13 cellular contexts compared by ENCODE assay signal in the genomic region with DNA sequence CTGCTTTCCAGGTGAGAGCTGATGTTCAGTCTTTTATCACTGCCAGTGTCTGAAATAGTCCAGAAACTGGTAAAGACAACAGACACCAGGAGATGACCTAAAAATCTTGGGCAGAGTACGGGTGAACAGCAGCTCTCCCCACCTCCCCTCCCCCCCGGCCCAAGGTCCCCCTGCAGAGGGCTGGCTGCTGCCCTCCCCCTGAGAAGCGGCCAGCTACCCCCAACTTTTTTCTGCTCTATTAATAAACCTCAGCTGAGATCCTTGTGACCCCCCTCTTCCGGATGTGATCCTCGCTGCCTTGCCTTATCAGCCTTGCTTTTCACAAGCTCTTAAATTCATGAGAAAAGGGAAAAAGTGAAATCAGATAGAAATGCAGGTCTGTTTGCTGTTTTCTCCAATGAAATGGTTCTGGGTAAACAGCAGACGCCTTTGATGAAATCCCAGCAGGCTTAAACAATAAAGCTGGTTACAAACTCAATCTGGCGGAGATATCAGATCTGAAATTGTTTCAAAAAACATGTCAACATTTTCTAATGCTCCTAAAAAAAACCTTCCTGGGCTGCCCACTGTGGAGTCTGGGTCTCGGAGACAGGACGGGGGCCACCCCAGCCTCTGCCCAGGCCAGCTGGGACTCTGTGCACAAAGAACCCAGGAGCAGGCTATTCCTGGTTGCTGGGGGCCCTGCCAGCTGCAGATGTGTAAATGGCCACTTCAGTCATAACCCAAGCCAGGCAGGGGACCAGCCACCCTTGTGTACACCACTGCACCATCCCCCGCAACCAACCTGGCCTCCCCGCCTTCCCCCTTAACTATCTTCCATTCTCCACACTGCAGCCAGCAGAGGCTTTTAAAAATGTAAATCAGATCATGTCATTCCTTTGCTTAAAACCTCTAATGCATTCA. TPM values are rescaled to one million over a fixed set of nuclear protein-coding genes. Genes with fewer than 3 reads are reported as not detected.
DNase-seq lines count a peak whose midpoint lies in the region; ATAC-seq and TF ChIP-seq lines count a peak whose summit lies in the region.
"Had no signal": no experiment of that assay in that cellular context is flagged by ENCODE, and none has a peak within 500 bp of the region (broad histone marks: within the 10 kb centered on the region; RNA-seq: fewer than 3 reads in every experiment).

No MANE protein-coding gene starts in this region.

- ATAC-seq in SK-N-SH treated with all-trans-retinoic acid at 6 μM for 48 hours (no peak; the same call in 2 of the 3 replicates), HG03439 (IDR thresholded peaks at IDR 0.05; ENCODE audit: unreplicated experiment) (no peak)

- intact Hi-C loops in prostate gland (cut with DNase I) = loop anchor here (5.0 kb wide), 1 partner anchor 59 kb away; no protein-coding TSS in a partner anchor
- intact Hi-C loops in tibial artery (cut with DNase I; ENCODE audit: low total_unique reads) = no loop called here

- H3K27ac ChIP-seq in right atrium auricular region = peak overlapping the region; percentile 46 to 87
- H3K27ac ChIP-seq in prostate gland = peak overlapping the region; percentile 84 to 87
- no peak overlapping the region for H3K27ac ChIP-seq in tibial artery
- H3K27ac ChIP-seq: HL-60, SJSA1 had no signal

- no peaks in the 10 kb centered on the region for H3K36me3 ChIP-seq in H7 (replicated peaks; ENCODE audit: control insufficient read depth, insufficient read depth, low read length)
- H3K36me3 ChIP-seq in right atrium auricular region = no peaks in the 10 kb centered on the region
- H3K36me3 ChIP-seq in prostate gland = no peaks in the 10 kb centered on the region
- no peaks in the 10 kb centered on the region for H3K36me3 ChIP-seq in tibial artery
- H3K36me3 ChIP-seq: SJSA1 had no signal

- no peak for TF ChIP-seq POLR2A in prostate gland (IDR thresholded peaks at IDR 0.05)

- H3K4me3 ChIP-seq in H7 (ENCODE audit: insufficient read depth, low read depth, low read length) = no peak overlapping the region
- H3K4me3 ChIP-seq in right atrium auricular region = no peak overlapping the region
- no peak overlapping the region for H3K4me3 ChIP-seq in prostate gland
- H3K4me3 ChIP-seq in tibial artery = no peak overlapping the region
- H3K4me3 ChIP-seq: SJSA1 had no signal

- TF ChIP-seq CTCF in right atrium auricular region (IDR thresholded peaks at IDR 0.05) = no peak
- TF ChIP-seq CTCF in prostate gland (IDR thresholded peaks at IDR 0.05) = no peak
- no peak for TF ChIP-seq CTCF in tibial artery (IDR thresholded peaks at IDR 0.05)

- no peaks in the 10 kb centered on the region for H3K9me3 ChIP-seq in right atrium auricular region
- H3K9me3 ChIP-seq in prostate gland = no peaks in the 10 kb centered on the region
- no peaks in the 10 kb centered on the region for H3K9me3 ChIP-seq in tibial artery
- H3K9me3 ChIP-seq: SJSA1 had no signal

- H3K4me1 ChIP-seq in right atrium auricular region (peaks cover 0 to 46% of the 10 kb centered on the region in 2 donors), prostate gland (replicated peaks) (peaks cover 37% of the 10 kb centered on the region), tibial artery (peaks cover 0 to 39% (median 32%) of the 10 kb centered on the region in 4 donors)

- 32% methylated on average over 11 of the region's 11 CpGs for WGBS in prostate gland

- DNase-seq in H7 (peak; percentile 53), right atrium auricular region (ENCODE audit: low spot score) (no peak), prostate gland (ENCODE audit: low spot score) (no peak), middle frontal gyrus (ENCODE audit: extremely low spot score, low spot score) (no peak), tibial artery (no peak)
- DNase-seq: activated CD4-positive, alpha-beta memory T cell treated with anti-CD3 and anti-CD28 coated beads, Interleukin-2, amount 10 ng/mL, durations not matched to agents 7 days and 5 days; erythroblast; KBM-7 had no signal

- H3K27me3 ChIP-seq in H7 (ENCODE audit: control insufficient read depth, insufficient read depth, low read length) (peaks cover 10% of the 10 kb centered on the region), right atrium auricular region (no peaks in the 10 kb centered on the region), prostate gland (replicated peaks; ENCODE audit: insufficient read depth) (no peaks in the 10 kb centered on the region), tibial artery (peaks cover 0 to 7% of the 10 kb centered on the region in 2 donors)
- H3K27me3 ChIP-seq: SJSA1 had no signal

TF ChIP-seq in SK-N-SH treated with all-trans-retinoic acid at 6 μM for 48 hours, 23 proteins besides CTCF, POLR2A, EP300 and RAD21:
- TF ChIP-seq TCF4 (CRISPR knock-in tag; IDR thresholded peaks at IDR 0.05; ENCODE audit: borderline replicate concordance) (peak; percentile 72; the same call in 1 of the 2 replicates), CSDC2 (CRISPR knock-in tag; IDR thresholded peaks at IDR 0.05) (no peak)

RNA-seq across cellular contexts. Expression of gene RTN4RL1, which starts 28.6 kb away (rescaled TPM):
- total RNA-seq in H7 (2014; rRNA removed; shearing (Covaris generic)) = 4.0 and 7.0 TPM in 2 replicates
- total RNA-seq in right atrium auricular region (1 to 10 TPM; 1.8 to 5.0 TPM), prostate gland (10 to 100 TPM in 1 of 2 donors, 1 to 10 TPM in 1; 8.3 to 21.5 TPM)
- total RNA-seq: glomerular endothelial cell, SJSA1 had no signal

RNA-seq across cellular contexts. Expression of gene DPH1, which starts 33.5 kb away (rescaled TPM):
- total RNA-seq in H7 (2014; rRNA removed; shearing (Covaris generic)) = 37.0 and 53.6 TPM in 2 replicates
- total RNA-seq in right atrium auricular region = 10 to 100 TPM; 17.2 to 21.6 TPM
- total RNA-seq in prostate gland = 10 to 100 TPM; 61.4 to 84.1 TPM

RNA-seq across cellular contexts. Expression of gene OVCA2, which starts 45.3 kb away (rescaled TPM):
- 23.1 and 25.1 TPM in 2 replicates for total RNA-seq in H7 (2014; rRNA removed; shearing (Covaris generic))
- total RNA-seq in right atrium auricular region = 10 to 100 TPM; 29.6 to 31.7 TPM
- total RNA-seq in prostate gland = 10 to 100 TPM; 52.2 to 57.5 TPM

RNA-seq across cellular contexts. Expression of gene HIC1, which starts 58.4 kb away (rescaled TPM):
- total RNA-seq in H7 (2014; rRNA removed; shearing (Covaris generic)) = 0.03 and 0.63 TPM in 2 replicates
- total RNA-seq in right atrium auricular region (10 to 100 TPM; 15.5 to 18.0 TPM), prostate gland (10 to 100 TPM; 20.5 to 33.1 TPM)

Comparison
In these comparisons a context has a peak if more than half of its experiments do, and no peak if none do; other contexts are left out.
1. H3K27ac ChIP-seq: peak in right atrium auricular region (2 of 2) and prostate gland (2 of 2); none in tibial artery (0 of 2).